11 cellular contexts compared by ENCODE assay signal in genomic region chr3:152295834-152296233, GRCh38. TPM values are rescaled to one million over a fixed set of nuclear protein-coding genes. Genes with fewer than 3 reads are reported as not detected.
DNase-seq lines count a peak whose midpoint lies in the region; ATAC-seq and TF ChIP-seq lines count a peak whose summit lies in the region.
"Had no signal": no experiment of that assay in that cellular context is flagged by ENCODE, and none has a peak within 500 bp of the region (broad histone marks: within the 10 kb centered on the region; RNA-seq: fewer than 3 reads in every experiment).

No MANE protein-coding gene starts in this region.

- CTCF ChIA-PET in CD4-positive, alpha-beta memory T cell (lab: Charles Lee; ENCODE audit: partially characterized antibody): interaction anchor here (1.0 to 3.5 kb wide), 2 partner anchors 8 to 112 kb away, joined by 3 to 9 read pairs; no protein-coding TSS in a partner anchor

- no peaks in the 10 kb centered on the region for H3K9me3 Mint-ChIP-seq in CD4-positive, alpha-beta memory T cell
- no peaks in the 10 kb centered on the region for H3K9me3 Mint-ChIP-seq in nephron

- peaks cover 100% of the 10 kb centered on the region for H3K79me2 ChIP-seq in KMS-11 (ENCODE audit: insufficient read depth, low read depth)

- TF ChIP-seq POLR2A in prostate gland (IDR thresholded peaks at IDR 0.05): no peak

- peaks cover 14% of the 10 kb centered on the region for H3K36me3 ChIP-seq in CD4-positive, alpha-beta memory T cell (ENCODE audit: insufficient read depth, low read length)
- H3K36me3 ChIP-seq in KMS-11 (ENCODE audit: insufficient read depth) (peaks cover 11% of the 10 kb centered on the region; the same call in 1 of the 2 replicates), ascending aorta (peaks cover 0 to 8% of the 10 kb centered on the region in 2 donors), prostate gland (no peaks in the 10 kb centered on the region)

- no peaks in the 10 kb centered on the region for H3K9me3 ChIP-seq in CD4-positive, alpha-beta memory T cell (ENCODE audit: control insufficient read depth in 1 of 2, low read length in 2 of 2)
- H3K9me3 ChIP-seq in ascending aorta (no peaks in the 10 kb centered on the region), prostate gland (no peaks in the 10 kb centered on the region)
- H3K9me3 ChIP-seq: BLaER1 had no signal

- no peak overlapping the region for H2AFZ ChIP-seq in KMS-11 (ENCODE audit: low read depth)

- H3K27me3 Mint-ChIP-seq in CD4-positive, alpha-beta memory T cell: no peaks in the 10 kb centered on the region
- no peaks in the 10 kb centered on the region for H3K27me3 Mint-ChIP-seq in nephron (ENCODE audit: low read depth)

- H3K27ac Mint-ChIP-seq in CD4-positive, alpha-beta memory T cell: peak overlapping the region; percentile 81 to 95 (median 88)
- peak overlapping the region; percentile 37 to 88 (median 39) for H3K27ac Mint-ChIP-seq in nephron

- TF ChIP-seq CTCF in KMS-11 (conservative IDR thresholded peaks at IDR 0.05; ENCODE audit: low read depth, low read length) (no peak), ascending aorta (IDR thresholded peaks at IDR 0.05) (no peak), nephron (IDR thresholded peaks at IDR 0.05; ENCODE audit: unreplicated experiment in 3 of 3) (no peak), prostate gland (IDR thresholded peaks at IDR 0.05) (no peak)

- H3K4me1 ChIP-seq in CD4-positive, alpha-beta memory T cell (ENCODE audit: insufficient read depth, low read length): peaks cover 97% of the 10 kb centered on the region
- H3K4me1 ChIP-seq in KMS-11 (ENCODE audit: low read depth, poor library complexity, severe bottlenecking): peaks cover 100% of the 10 kb centered on the region
- H3K4me1 ChIP-seq in ascending aorta: peaks cover 8 to 71% of the 10 kb centered on the region in 2 donors
- no peaks in the 10 kb centered on the region for H3K4me1 ChIP-seq in prostate gland (replicated peaks)

- peaks cover 66 to 82% (median 75%) of the 10 kb centered on the region in 4 donors for H3K4me1 Mint-ChIP-seq in CD4-positive, alpha-beta memory T cell
- peaks cover 47% of the 10 kb centered on the region for H3K4me1 Mint-ChIP-seq in nephron

- H3K4me3 Mint-ChIP-seq in CD4-positive, alpha-beta memory T cell: peak overlapping the region; percentile 56 to 89 (median 72)
- H3K4me3 Mint-ChIP-seq in nephron: peak overlapping the region; percentile 1 to 58 (median 58)

- no peak overlapping the region for H3K4me3 ChIP-seq in CD4-positive, alpha-beta memory T cell (ENCODE audit: low read length in 2 of 2)
- no peak overlapping the region for H3K4me3 ChIP-seq in KMS-11 (IDR thresholded peaks at IDR 0.05; ENCODE audit: insufficient read depth, low read depth, low read length)
- peak overlapping the region in 1 of 2 donors; percentile 4 for H3K4me3 ChIP-seq in ascending aorta
- no peak overlapping the region for H3K4me3 ChIP-seq in prostate gland
- H3K4me3 ChIP-seq: BLaER1 had no signal

- peaks cover 96% of the 10 kb centered on the region for H4K20me1 ChIP-seq in KMS-11 (ENCODE audit: insufficient read depth)

- no peaks in the 10 kb centered on the region for H3K27me3 ChIP-seq in CD4-positive, alpha-beta memory T cell (ENCODE audit: insufficient read depth, low read length)
- no peaks in the 10 kb centered on the region for H3K27me3 ChIP-seq in KMS-11 (ENCODE audit: insufficient read depth, low read depth)
- no peaks in the 10 kb centered on the region for H3K27me3 ChIP-seq in ascending aorta
- no peaks in the 10 kb centered on the region for H3K27me3 ChIP-seq in prostate gland (replicated peaks; ENCODE audit: insufficient read depth)
- H3K27me3 ChIP-seq: BLaER1 had no signal

- DNase-seq in CD4-positive, alpha-beta memory T cell: no peak
- DNase-seq in ascending aorta (ENCODE audit: low spot score in 2 of 2) (no peak), foreskin melanocyte (no peak), prostate gland (ENCODE audit: low spot score) (no peak), C1 segment of cervical spinal cord (lab: John Stamatoyannopoulos, UW) (no peak)
- DNase-seq: H7, midbrain had no signal

- H3K36me3 Mint-ChIP-seq in CD4-positive, alpha-beta memory T cell: peaks cover 21 to 57% of the 10 kb centered on the region in 2 donors
- H3K36me3 Mint-ChIP-seq in nephron (ENCODE audit: low read depth): peaks cover 15% of the 10 kb centered on the region

- intact Hi-C loops in CD4-positive, alpha-beta memory T cell (cut with micrococcal nuclease): no loop called here
- intact Hi-C loops in ascending aorta (cut with DNase I) (loop anchor here (5.0 kb wide), 1 partner anchor 224 kb away; no protein-coding TSS in a partner anchor), prostate gland (cut with DNase I) (no loop called here)

- WGBS in prostate gland: 75% methylated on average over 2 of the region's 2 CpGs

- H3K4me2 ChIP-seq in KMS-11: peak overlapping the region; percentile 60; the same call in 1 of the 2 replicates
- H3K4me2 ChIP-seq: BLaER1 had no signal

- POLR2A ChIA-PET in CD4-positive, alpha-beta memory T cell (lab: Charles Lee; ENCODE audit: partially characterized antibody): interaction anchor here (0.7 to 3.6 kb wide), 10 partner anchors 8 to 108 kb away, joined by 3 to 23 read pairs (median 5); partner anchors contain the start of gene MBNL1

- no peak for ATAC-seq in HG02610 (IDR thresholded peaks at IDR 0.05; ENCODE audit: unreplicated experiment)

- H3K27ac ChIP-seq in CD4-positive, alpha-beta memory T cell (ENCODE audit: low read depth, low read length): peak overlapping the region; percentile 4
- H3K27ac ChIP-seq in KMS-11 (peak overlapping the region; percentile 5; the same call in 1 of the 2 replicates), ascending aorta (peak overlapping the region; percentile 58 to 83), prostate gland (no peak overlapping the region)
- H3K27ac ChIP-seq: BLaER1 had no signal

- H3K9ac ChIP-seq in KMS-11: no peak overlapping the region
- H3K9ac ChIP-seq: BLaER1 had no signal

RNA-seq across cellular contexts. Expression of gene MBNL1, which starts 27.1 kb away (rescaled TPM):
- 100 to 1,000 TPM; 420 to 430 TPM for total RNA-seq in CD4-positive, alpha-beta memory T cell
- polyA plus RNA-seq in CD4-positive, alpha-beta memory T cell: 100 to 1,000 TPM; 289 to 302 TPM
- 350 TPM for total RNA-seq in ascending aorta
- total RNA-seq in prostate gland: 100 to 1,000 TPM; 131 to 226 TPM

Comparison
In these comparisons a context has a peak if more than half of its experiments do, and no peak if none do; other contexts are left out.
1. H3K27ac ChIP-seq: peak in CD4-positive, alpha-beta memory T cell (single experiment), KMS-11 (single experiment) and ascending aorta (2 of 2); none in prostate gland (0 of 2).